In genomic region chrX:2691543-2692220, GRCh38 we compare ENCODE assay signal across 8 cellular contexts. TPM values are rescaled to one million over a fixed set of nuclear protein-coding genes. Genes with fewer than 3 reads are reported as not detected.
DNase-seq lines count a peak whose midpoint lies in the region; ATAC-seq, FAIRE-seq and TF ChIP-seq lines count a peak whose summit lies in the region.

No MANE protein-coding gene starts in this region.

- intact Hi-C loops in pancreas (cut with DNase I), result no loop called here

- H3K9me3 ChIP-seq in DND-41 (ENCODE audit: insufficient read depth, low read length, severe bottlenecking) (no peaks in the 10 kb centered on the region), pancreas (no peaks in the 10 kb centered on the region)

- H3K27me3 ChIP-seq in DND-41 (ENCODE audit: insufficient read depth, low read length, poor library complexity) (no peaks in the 10 kb centered on the region), pancreas (no peaks in the 10 kb centered on the region)

- peaks cover 42% of the 10 kb centered on the region for H3K36me3 ChIP-seq in DND-41 (ENCODE audit: insufficient read depth, low read length)
- H3K36me3 ChIP-seq in pancreas, result no peaks in the 10 kb centered on the region

- H3K4me1 ChIP-seq in DND-41 (ENCODE audit: insufficient read depth, low read length), result peaks cover 42% of the 10 kb centered on the region
- peaks cover 0 to 8% (median 0%) of the 10 kb centered on the region in 3 donors for H3K4me1 ChIP-seq in pancreas

- H2AFZ ChIP-seq in DND-41 (ENCODE audit: low read depth, low read length), result no peak overlapping the region

- FAIRE-seq in pancreas (lab: Jason Lieb, UNC), result no peak

- peak overlapping the region; percentile 99 for H3K27ac ChIP-seq in DND-41 (ENCODE audit: low read length)
- peak overlapping the region; percentile 37 to 88 (median 80) for H3K27ac ChIP-seq in pancreas

- peak overlapping the region; percentile 89 for H3K9ac ChIP-seq in DND-41 (ENCODE audit: low read depth, low read length)

- peaks cover 63% of the 10 kb centered on the region for H3K79me2 ChIP-seq in DND-41 (ENCODE audit: insufficient read depth, low read length)

- no peak for TF ChIP-seq CTCF in DND-41 (IDR thresholded peaks at IDR 0.05; ENCODE audit: borderline replicate concordance, extremely low read depth, low read length, poor library complexity, severe bottlenecking)
- TF ChIP-seq CTCF in fibroblast of the aortic adventitia (IDR thresholded peaks at IDR 0.05; ENCODE audit: insufficient read depth, low read length), result no peak
- TF ChIP-seq CTCF in pancreas (IDR thresholded peaks at IDR 0.05), result no peak

- peak overlapping the region; percentile 76 for H3K4me2 ChIP-seq in DND-41 (ENCODE audit: insufficient read depth, low read length)

- WGBS in pancreas, 2 donors, result 0 to 1% methylated on average over 42 of the region's 42 CpGs

- peak; percentile 57 for DNase-seq in DND-41
- peak; percentile 34 for DNase-seq in activated CD4-positive, alpha-beta T cell treated with anti-CD3 and anti-CD28 coated beads, Interleukin-2, amount 50 U/mL, for 1 hour
- DNase-seq in fibroblast of the aortic adventitia (ENCODE audit: low read depth), result peak; percentile 62
- DNase-seq in pancreas, result peak in 3 of 6 donors; percentile 25 to 69 (median 56)
- DNase-seq in medulla oblongata (ENCODE audit: extremely low spot score), result no peak
- no peak for DNase-seq in inferior parietal cortex (ENCODE audit: extremely low spot score)
- DNase-seq in NAMALWA (ENCODE audit: low spot score), result no peak

- peak overlapping the region; percentile 58 to 92 for H3K4me3 ChIP-seq in DND-41 (ENCODE audit: low read depth in 1 of 2, low read length in 2 of 2)
- H3K4me3 ChIP-seq in fibroblast of the aortic adventitia (ENCODE audit: low read depth, low read length), result peak overlapping the region; percentile 85
- peak overlapping the region; percentile 64 to 95 (median 88) for H3K4me3 ChIP-seq in pancreas

- ATAC-seq in DND-41 (ENCODE audit: insufficient read depth, low read depth), result no peak
- peak; percentile 7 for ATAC-seq in HG03025 (IDR thresholded peaks at IDR 0.05; ENCODE audit: low FRiP score, unreplicated experiment)
- ATAC-seq in pancreas, result peak; percentile 5 to 33 (median 24)

- peaks cover 34% of the 10 kb centered on the region for H4K20me1 ChIP-seq in DND-41 (ENCODE audit: insufficient read depth, low read length)

RNA-seq across cellular contexts. Expression of gene CD99, which starts 0.6 kb away (rescaled TPM):
- total RNA-seq in fibroblast of the aortic adventitia (ENCODE audit: low replicate concordance) (355 and 675 TPM in 2 replicates), pancreas (100 to 1,000 TPM in 4 of 6 donors, 10 to 100 TPM in 2; 64.5 to 157 (median 126) TPM)
- polyA plus RNA-seq in pancreas, result 100 to 1,000 TPM; 207 to 432 TPM

Comparison
In these comparisons a context has a peak if more than half of its experiments do, and no peak if none do; other contexts are left out.
1. DNase-seq: peak in DND-41 (single experiment), activated CD4-positive, alpha-beta T cell treated with anti-CD3 and anti-CD28 coated beads, Interleukin-2, amount 50 U/mL, for 1 hour (single experiment) and fibroblast of the aortic adventitia (single experiment); none in medulla oblongata (single experiment), inferior parietal cortex (single experiment) and NAMALWA (single experiment).
2. Peak in every context shown above with its lines, with median percentiles within 50 percentile points of each other: H3K4me3 ChIP-seq.